Comparison of ENCODE assay signal across 21 cellular contexts in the genomic region with DNA sequence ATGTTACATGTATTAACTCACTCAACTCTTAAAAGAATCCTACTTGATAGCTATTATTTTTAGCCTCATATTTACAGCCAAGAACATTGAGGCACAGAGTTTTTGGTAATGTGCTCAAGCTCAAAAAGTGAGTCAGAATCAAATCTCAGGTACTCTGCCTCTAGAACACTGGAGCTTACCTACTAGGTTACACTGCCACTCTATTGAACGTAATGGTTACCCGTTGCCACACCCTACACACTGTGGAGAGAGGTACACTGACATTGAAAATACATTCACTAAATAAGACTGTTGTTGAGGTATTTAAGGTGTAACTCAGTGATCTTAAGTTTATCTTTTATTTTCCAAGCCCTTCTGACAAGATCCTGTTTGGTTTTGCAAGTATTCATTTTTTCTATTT. TPM values are rescaled to one million over a fixed set of nuclear protein-coding genes. Genes with fewer than 3 reads are reported as not detected.
"Had no signal": no experiment of that assay in that cellular context is flagged by ENCODE, and none has a peak within 500 bp of the region (broad histone marks: within the 10 kb centered on the region; RNA-seq: fewer than 3 reads in every experiment).

No MANE protein-coding gene starts in this region.

- H3K27ac Mint-ChIP-seq: natural killer cell treated with Interleukin-12 subunit alpha and Interleukin-12 subunit beta and Interleukin-15 and Interleukin-18, amount 100 ng/mL, for 72 hours; progenitor cell of endocrine pancreas; stimulated activated naive CD8-positive, alpha-beta T cell treated with anti-CD3 and anti-CD28 coated beads, Interleukin-15, Interleukin-2, amounts not matched to agents 100 ng/mL and 50 ng/mL, for 24 hours had no signal

- FAIRE-seq: astrocyte, TTC549 had no signal

- H3K36me3 ChIP-seq: cardiac muscle cell, esophagus squamous epithelium, right lobe of liver, thyroid gland had no signal

- ATAC-seq: left cardiac atrium; natural killer cell treated with Interleukin-12 subunit alpha and Interleukin-12 subunit beta and Interleukin-15 and Interleukin-18, amount 100 ng/mL, for 72 hours had no signal

- H3K27me3 Mint-ChIP-seq: stimulated activated naive CD8-positive, alpha-beta T cell treated with anti-CD3 and anti-CD28 coated beads, Interleukin-15, Interleukin-2, amounts not matched to agents 100 ng/mL and 50 ng/mL, for 24 hours had no signal

- H3K9me3 ChIP-seq: esophagus squamous epithelium, right lobe of liver, thyroid gland had no signal

- H3K4me3 Mint-ChIP-seq: natural killer cell treated with Interleukin-12 subunit alpha and Interleukin-12 subunit beta and Interleukin-15 and Interleukin-18, amount 100 ng/mL, for 72 hours; stimulated activated naive CD8-positive, alpha-beta T cell treated with anti-CD3 and anti-CD28 coated beads, Interleukin-15, Interleukin-2, amounts not matched to agents 100 ng/mL and 50 ng/mL, for 24 hours had no signal

- H3K27me3 ChIP-seq: cardiac muscle cell, esophagus squamous epithelium, right lobe of liver, thyroid gland had no signal

- DNase-seq: activated CD4-positive, alpha-beta T cell treated with anti-CD3 and anti-CD28 coated beads, Interleukin-2, amount 50 U/mL, for 48 hours; activated CD4-positive, CD25-positive, alpha-beta regulatory T cell; activated T-cell treated with anti-CD3 and anti-CD28 coated beads, Interleukin-2, amount 50 U/mL, for 48 hours; esophagus squamous epithelium; foreskin fibroblast; left cardiac atrium; mammary epithelial cell; nucleus accumbens; right lobe of liver; stimulated activated CD4-positive, alpha-beta T cell treated with anti-CD3 and anti-CD28 coated beads, Interleukin-12 subunit alpha, Interleukin-12 subunit beta, amount 100 ng/mL, for 4 hours; stimulated activated CD4-positive, alpha-beta T cell treated with anti-CD3 and anti-CD28 coated beads, Interleukin-2, amount 100 ng/mL, for 48 hours; T-helper 1 cell had no signal

- H3K4me3 ChIP-seq: cardiac muscle cell, esophagus squamous epithelium, right lobe of liver, SK-N-MC, thyroid gland had no signal

- H3K9me3 Mint-ChIP-seq: natural killer cell treated with Interleukin-12 subunit alpha and Interleukin-12 subunit beta and Interleukin-15 and Interleukin-18, amount 100 ng/mL, for 72 hours; stimulated activated naive CD8-positive, alpha-beta T cell treated with anti-CD3 and anti-CD28 coated beads, Interleukin-15, Interleukin-2, amounts not matched to agents 100 ng/mL and 50 ng/mL, for 24 hours had no signal

- H3K27ac ChIP-seq: cardiac muscle cell, right lobe of liver, SK-N-MC, thyroid gland had no signal

- H3K36me3 Mint-ChIP-seq: natural killer cell treated with Interleukin-12 subunit alpha and Interleukin-12 subunit beta and Interleukin-15 and Interleukin-18, amount 100 ng/mL, for 72 hours had no signal

RNA-seq across cellular contexts. Expression of a gene that starts 17.9 kb away (rescaled TPM):
- total RNA-seq: astrocyte; cardiac muscle cell; esophagus squamous epithelium; left cardiac atrium; mammary epithelial cell; mononuclear cell; natural killer cell treated with Interleukin-12 subunit alpha and Interleukin-12 subunit beta and Interleukin-15 and Interleukin-18, amount 100 ng/mL, for 72 hours had no signal
- polyA plus RNA-seq: mammary epithelial cell had no signal
